8 cellular contexts compared by ENCODE assay signal in genomic region chr12:7935773-7936581, GRCh38. TPM values are rescaled to one million over a fixed set of nuclear protein-coding genes. Genes with fewer than 3 reads are reported as not detected.
A peak's percentile ranks its signal among the peaks of the same experiment; 100 is the strongest.
DNase-seq lines count a peak whose midpoint lies in the region; ATAC-seq and TF ChIP-seq lines count a peak whose summit lies in the region.

Gene SLC2A3, minus strand, starts transcription at chr12:7936187. Its CDS starts 153 bp downstream, at chr12:7936034.

- peak within 1 kb of the TSS; percentile 65 for H2AFZ ChIP-seq in mammary epithelial cell (ENCODE audit: low read depth, low read length)

- TF ChIP-seq CTCF in WERI-Rb-1 (IDR thresholded peaks at IDR 0.05; ENCODE audit: low read depth, low read length) (no peak), mammary epithelial cell (conservative IDR thresholded peaks at IDR 0.05 in 1 of 2, IDR thresholded peaks at IDR 0.05 in 1 of 2; ENCODE audit: extremely low read depth in 1 of 2, insufficient read depth in 1 of 2, low read depth in 1 of 2, low read length in 2 of 2) (no peak)

- dilution Hi-C loops in mammary epithelial cell (cut with HindIII; ENCODE audit: low sequenced_read_pairs): no loop called here

- no peaks in the 10 kb centered on the region for H4K20me1 ChIP-seq in mammary epithelial cell (ENCODE audit: insufficient read depth, low read length)

- peak within 1 kb of the TSS; percentile 55 for H3K4me3 ChIP-seq in WERI-Rb-1 (ENCODE audit: low read depth, low read length)
- peak within 1 kb of the TSS; percentile 47 to 66 (median 64) for H3K4me3 ChIP-seq in mammary epithelial cell (replicated peaks in 1 of 3; ENCODE audit: insufficient read depth in 1 of 3, low read depth in 2 of 3, low read length in 3 of 3)
- peak within 1 kb of the TSS; percentile 97 for H3K4me3 ChIP-seq in iPS-20b (ENCODE audit: low read length)
- peak within 1 kb of the TSS; percentile 81 for H3K4me3 ChIP-seq in skeletal muscle satellite cell (ENCODE audit: low read length)

- H3K9ac ChIP-seq in mammary epithelial cell (ENCODE audit: insufficient read depth, low read length) (peak within 1 kb of the TSS; percentile 65), iPS-20b (ENCODE audit: low read depth, low read length) (peak within 1 kb of the TSS; percentile 94), skeletal muscle satellite cell (ENCODE audit: low read depth, low read length) (peak within 1 kb of the TSS; percentile 91)

- intact Hi-C loops in mammary epithelial cell (cut with micrococcal nuclease): loop anchor here (1.0 kb wide), 1 partner anchor 24 kb away; no protein-coding TSS in a partner anchor

- BruUV-seq in mammary epithelial cell (replicated peaks; lab: Mats Ljungman, UMichigan): TSS peak; percentile 93

- peak within 1 kb of the TSS; percentile 75 for H3K4me2 ChIP-seq in mammary epithelial cell (ENCODE audit: insufficient read depth, low read depth, low read length)
- H3K4me2 ChIP-seq in skeletal muscle satellite cell (ENCODE audit: low read length): peak within 1 kb of the TSS; percentile 84

- H3K27ac ChIP-seq in WERI-Rb-1: peak within 1 kb of the TSS; percentile 76
- peak within 1 kb of the TSS; percentile 77 for H3K27ac ChIP-seq in mammary epithelial cell (ENCODE audit: insufficient read depth, low read depth, low read length)
- peak within 1 kb of the TSS; percentile 55 for H3K27ac ChIP-seq in iPS-20b (ENCODE audit: low read length)

- in situ Hi-C loops in mammary epithelial cell (cut with MboI; ENCODE audit: low sequenced_read_pairs in 2 of 2): loop anchor here in 1 of 2 donors (10.0 kb wide), 1 partner anchor 71 kb away; no protein-coding TSS in a partner anchor

- H3K79me2 ChIP-seq in mammary epithelial cell (ENCODE audit: insufficient read depth, low read length): peaks cover 26% of the 10 kb centered on the region

- WGBS in mammary epithelial cell (ENCODE audit: low coverage, missing lambda C conversion rate): 36% methylated on average over 7 of the region's 13 CpGs

- DNase-seq in activated gamma-delta T cell treated with Interleukin-2 at 50 U/mL for 16 hours (peak; percentile 67), activated gamma-delta T cell (lab: John Stamatoyannopoulos, UW) (no peak), M059J (ENCODE audit: low read depth) (peak; percentile 83), WERI-Rb-1 (peak; percentile 53), mammary epithelial cell (peak; percentile 36)

- H3K9me3 ChIP-seq in WERI-Rb-1 (ENCODE audit: severe bottlenecking) (no peaks in the 10 kb centered on the region), mammary epithelial cell (replicated peaks; ENCODE audit: insufficient read depth, low read length) (no peaks in the 10 kb centered on the region), iPS-20b (ENCODE audit: insufficient read depth, low read depth, low read length) (no peaks in the 10 kb centered on the region), skeletal muscle satellite cell (replicated peaks; ENCODE audit: low read length) (no peaks in the 10 kb centered on the region)

- CTCF ChIA-PET in mammary epithelial cell (lab: Charles Lee; ENCODE audit: low non-redundant PET): interaction anchor here (0.5 to 0.6 kb wide), 2 partner anchors 58 to 127 kb away, joined by 4 to 7 read pairs; no protein-coding TSS in a partner anchor

- no peak for ATAC-seq in HG03135 (IDR thresholded peaks at IDR 0.05; ENCODE audit: unreplicated experiment)

- H3K36me3 ChIP-seq in WERI-Rb-1: peaks cover 14% of the 10 kb centered on the region
- H3K36me3 ChIP-seq in mammary epithelial cell (ENCODE audit: insufficient read depth, low read length): peaks cover 7% of the 10 kb centered on the region
- peaks cover 32% of the 10 kb centered on the region for H3K36me3 ChIP-seq in iPS-20b (ENCODE audit: insufficient read depth, low read depth, low read length)
- H3K36me3 ChIP-seq in skeletal muscle satellite cell (ENCODE audit: insufficient read depth, low read length): peaks cover 21% of the 10 kb centered on the region

- H3K27me3 ChIP-seq in WERI-Rb-1 (ENCODE audit: insufficient read depth, low read depth, severe bottlenecking): no peaks in the 10 kb centered on the region
- H3K27me3 ChIP-seq in mammary epithelial cell (ENCODE audit: insufficient read depth, low read length): no peaks in the 10 kb centered on the region
- no peaks in the 10 kb centered on the region for H3K27me3 ChIP-seq in iPS-20b (ENCODE audit: insufficient read depth, low read length)
- no peaks in the 10 kb centered on the region for H3K27me3 ChIP-seq in skeletal muscle satellite cell (ENCODE audit: control insufficient read depth, insufficient read depth, low read length)

- H3K4me1 ChIP-seq in mammary epithelial cell (ENCODE audit: insufficient read depth, low read length): peaks cover 12% of the 10 kb centered on the region
- peaks cover 5% of the 10 kb centered on the region; the same call in 1 of the 2 replicates for H3K4me1 ChIP-seq in iPS-20b (ENCODE audit: insufficient read depth, low read length)
- H3K4me1 ChIP-seq in skeletal muscle satellite cell (ENCODE audit: control insufficient read depth, insufficient read depth, low read length): peaks cover 15% of the 10 kb centered on the region

RNA-seq across cellular contexts. Expression of gene SLC2A3, which starts in this region (rescaled TPM):
- 12.1 and 13.0 TPM in 2 replicates for total RNA-seq in M059J (2014; rRNA removed; shearing (Covaris generic))
- total RNA-seq in mammary epithelial cell: 10 to 100 TPM in 1 of 2 donors, 1 to 10 TPM in 1; 5.6 to 12.5 TPM
- 36.6 TPM for polyA plus RNA-seq in mammary epithelial cell
- polyA minus RNA-seq in mammary epithelial cell: 113 TPM
- 80.2 and 126 TPM in 2 replicates for total RNA-seq in skeletal muscle satellite cell (2012; rRNA removed)
